Comparison of ENCODE assay signal across 1 cellular context in genomic region chr2:20350753-20351554, GRCh38.
A peak's percentile ranks its signal among the peaks of the same experiment; 100 is the strongest.
TF ChIP-seq lines count a peak whose summit lies in the region.

A gene with protein sequence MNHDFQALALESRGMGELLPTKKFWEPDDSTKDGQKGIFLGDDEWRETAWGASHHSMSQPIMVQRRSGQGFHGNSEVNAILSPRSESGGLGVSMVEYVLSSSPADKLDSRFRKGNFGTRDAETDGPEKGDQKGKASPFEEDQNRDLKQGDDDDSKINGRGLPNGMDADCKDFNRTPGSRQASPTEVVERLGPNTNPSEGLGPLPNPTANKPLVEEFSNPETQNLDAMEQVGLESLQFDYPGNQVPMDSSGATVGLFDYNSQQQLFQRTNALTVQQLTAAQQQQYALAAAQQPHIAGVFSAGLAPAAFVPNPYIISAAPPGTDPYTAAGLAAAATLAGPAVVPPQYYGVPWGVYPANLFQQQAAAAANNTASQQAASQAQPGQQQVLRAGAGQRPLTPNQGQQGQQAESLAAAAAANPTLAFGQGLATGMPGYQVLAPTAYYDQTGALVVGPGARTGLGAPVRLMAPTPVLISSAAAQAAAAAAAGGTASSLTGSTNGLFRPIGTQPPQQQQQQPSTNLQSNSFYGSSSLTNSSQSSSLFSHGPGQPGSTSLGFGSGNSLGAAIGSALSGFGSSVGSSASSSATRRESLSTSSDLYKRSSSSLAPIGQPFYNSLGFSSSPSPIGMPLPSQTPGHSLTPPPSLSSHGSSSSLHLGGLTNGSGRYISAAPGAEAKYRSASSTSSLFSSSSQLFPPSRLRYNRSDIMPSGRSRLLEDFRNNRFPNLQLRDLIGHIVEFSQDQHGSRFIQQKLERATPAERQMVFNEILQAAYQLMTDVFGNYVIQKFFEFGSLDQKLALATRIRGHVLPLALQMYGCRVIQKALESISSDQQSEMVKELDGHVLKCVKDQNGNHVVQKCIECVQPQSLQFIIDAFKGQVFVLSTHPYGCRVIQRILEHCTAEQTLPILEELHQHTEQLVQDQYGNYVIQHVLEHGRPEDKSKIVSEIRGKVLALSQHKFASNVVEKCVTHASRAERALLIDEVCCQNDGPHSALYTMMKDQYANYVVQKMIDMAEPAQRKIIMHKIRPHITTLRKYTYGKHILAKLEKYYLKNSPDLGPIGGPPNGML (minus strand): TSS chr2:20350844. CDS start chr2:20327360, 23,484 bp downstream.

TF ChIP-seq in GM12878, 131 proteins besides CTCF, POLR2A, EP300 and RAD21 (continued from another document):
- TF ChIP-seq RFX5 (IDR thresholded peaks at IDR 0.05; ENCODE audit: low read depth, low read length) (no peak), SMAD1 (IDR thresholded peaks at IDR 0.05; ENCODE audit: low read depth, partially characterized antibody) (no peak), PAX5 (IDR thresholded peaks at IDR 0.05; ENCODE audit: borderline replicate concordance, low read depth, low read length) (peak; percentile 33; the same call in 1 of the 2 replicates), SMAD5 (IDR thresholded peaks at IDR 0.05; ENCODE audit: low read depth) (peak; percentile 63; the same call in 1 of the 2 replicates), LARP7 (IDR thresholded peaks at IDR 0.05) (peak; percentile 93), YY1 (IDR thresholded peaks at IDR 0.05; ENCODE audit: low read depth, low read length) (peak; percentile 85; the same call in 1 of the 2 replicates), SPI1 (IDR thresholded peaks at IDR 0.05; ENCODE audit: borderline replicate concordance, insufficient read depth, low read depth, low read length) (peak; percentile 57; the same call in 1 of the 2 replicates), HSF1 (IDR thresholded peaks at IDR 0.05; ENCODE audit: low read depth, low read length) (no peak), E2F8 (IDR thresholded peaks at IDR 0.05; ENCODE audit: low read depth, partially characterized antibody) (peak; percentile 31), STAT3 (IDR thresholded peaks at IDR 0.05; ENCODE audit: low read depth, low read length) (no peak), E2F4 (IDR thresholded peaks at IDR 0.05; ENCODE audit: low read depth, low read length) (peak; percentile 82), BACH1 (IDR thresholded peaks at IDR 0.05; ENCODE audit: borderline replicate concordance) (no peak), MTA2 (IDR thresholded peaks at IDR 0.05; ENCODE audit: low read depth) (peak; percentile 52), BHLHE40 (IDR thresholded peaks at IDR 0.05; ENCODE audit: borderline replicate concordance in 1 of 2, low read depth in 2 of 2, low read length in 1 of 2) (peak; percentile 98 to 99), ASH2L (IDR thresholded peaks at IDR 0.05; ENCODE audit: borderline replicate concordance, low read depth) (0 out of 2 replicates have a peak, but pooled peaks have one; percentile 69), RELA (IDR thresholded peaks at IDR 0.05; ENCODE audit: borderline replicate concordance, partially characterized antibody) (peak; percentile 77), SKIL (IDR thresholded peaks at IDR 0.05; ENCODE audit: low read depth, poor library complexity, severe bottlenecking) (peak; percentile 14), PML (IDR thresholded peaks at IDR 0.05; ENCODE audit: low read length) (peak; percentile 71), CBFB (IDR thresholded peaks at IDR 0.05; ENCODE audit: low read depth) (peak; percentile 30; the same call in 1 of the 2 replicates), ZNF207 (IDR thresholded peaks at IDR 0.05; ENCODE audit: borderline replicate concordance) (no peak; the same call in 1 of the 2 replicates), MXI1 (IDR thresholded peaks at IDR 0.05; ENCODE audit: low read depth, low read length) (peak; percentile 89), NRF1 (conservative IDR thresholded peaks at IDR 0.05; ENCODE audit: low read depth, low read length) (peak; percentile 95), MEF2B (IDR thresholded peaks at IDR 0.05; ENCODE audit: partially characterized antibody, poor library complexity, severe bottlenecking) (peak; percentile 45), HCFC1 (IDR thresholded peaks at IDR 0.05; ENCODE audit: low read length) (peak; percentile 61), RB1 (IDR thresholded peaks at IDR 0.05; ENCODE audit: borderline replicate concordance) (peak; percentile 95; the same call in 1 of the 2 replicates), HDGF (IDR thresholded peaks at IDR 0.05) (peak; percentile 72; the same call in 1 of the 2 replicates), JUND (IDR thresholded peaks at IDR 0.05; ENCODE audit: low read depth, low read length) (no peak), GATAD2B (conservative IDR thresholded peaks at IDR 0.05; ENCODE audit: low read depth) (peak; percentile 81; the same call in 1 of the 2 replicates), KLF5 (IDR thresholded peaks at IDR 0.05; ENCODE audit: partially characterized antibody) (peak; percentile 54), IRF4 (IDR thresholded peaks at IDR 0.05; ENCODE audit: low read depth, low read length) (no peak)
- TF ChIP-seq, protein P1, sequence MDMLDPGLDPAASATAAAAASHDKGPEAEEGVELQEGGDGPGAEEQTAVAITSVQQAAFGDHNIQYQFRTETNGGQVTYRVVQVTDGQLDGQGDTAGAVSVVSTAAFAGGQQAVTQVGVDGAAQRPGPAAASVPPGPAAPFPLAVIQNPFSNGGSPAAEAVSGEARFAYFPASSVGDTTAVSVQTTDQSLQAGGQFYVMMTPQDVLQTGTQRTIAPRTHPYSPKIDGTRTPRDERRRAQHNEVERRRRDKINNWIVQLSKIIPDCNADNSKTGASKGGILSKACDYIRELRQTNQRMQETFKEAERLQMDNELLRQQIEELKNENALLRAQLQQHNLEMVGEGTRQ (IDR thresholded peaks at IDR 0.05; ENCODE audit: borderline replicate concordance, low read depth, low read length): peak; percentile 63
- TF ChIP-seq, protein P2, sequence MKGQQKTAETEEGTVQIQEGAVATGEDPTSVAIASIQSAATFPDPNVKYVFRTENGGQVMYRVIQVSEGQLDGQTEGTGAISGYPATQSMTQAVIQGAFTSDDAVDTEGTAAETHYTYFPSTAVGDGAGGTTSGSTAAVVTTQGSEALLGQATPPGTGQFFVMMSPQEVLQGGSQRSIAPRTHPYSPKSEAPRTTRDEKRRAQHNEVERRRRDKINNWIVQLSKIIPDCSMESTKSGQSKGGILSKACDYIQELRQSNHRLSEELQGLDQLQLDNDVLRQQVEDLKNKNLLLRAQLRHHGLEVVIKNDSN (IDR thresholded peaks at IDR 0.05; ENCODE audit: borderline replicate concordance, extremely low read length, insufficient read depth, low read depth, low read length): peak; percentile 80
- TF ChIP-seq, protein P3, sequence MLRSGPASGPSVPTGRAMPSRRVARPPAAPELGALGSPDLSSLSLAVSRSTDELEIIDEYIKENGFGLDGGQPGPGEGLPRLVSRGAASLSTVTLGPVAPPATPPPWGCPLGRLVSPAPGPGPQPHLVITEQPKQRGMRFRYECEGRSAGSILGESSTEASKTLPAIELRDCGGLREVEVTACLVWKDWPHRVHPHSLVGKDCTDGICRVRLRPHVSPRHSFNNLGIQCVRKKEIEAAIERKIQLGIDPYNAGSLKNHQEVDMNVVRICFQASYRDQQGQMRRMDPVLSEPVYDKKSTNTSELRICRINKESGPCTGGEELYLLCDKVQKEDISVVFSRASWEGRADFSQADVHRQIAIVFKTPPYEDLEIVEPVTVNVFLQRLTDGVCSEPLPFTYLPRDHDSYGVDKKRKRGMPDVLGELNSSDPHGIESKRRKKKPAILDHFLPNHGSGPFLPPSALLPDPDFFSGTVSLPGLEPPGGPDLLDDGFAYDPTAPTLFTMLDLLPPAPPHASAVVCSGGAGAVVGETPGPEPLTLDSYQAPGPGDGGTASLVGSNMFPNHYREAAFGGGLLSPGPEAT (IDR thresholded peaks at IDR 0.05; ENCODE audit: low read depth): peak; percentile 56; the same call in 1 of the 2 replicates
